ENCODE assay signal across 1 cellular context in genomic region chr19:10872551-10873107, GRCh38.
TF ChIP-seq lines count a peak whose summit lies in the region.

No MANE protein-coding gene starts in this region.

TF ChIP-seq in K562, 482 proteins besides CTCF, POLR2A, EP300 and RAD21:
- no peak for TF ChIP-seq ZNF41 (CRISPR knock-in tag; conservative IDR thresholded peaks at IDR 0.05)
- 0 out of 2 replicates have a peak, but pooled peaks have one; percentile 4 for TF ChIP-seq SP1 (CRISPR knock-in tag; IDR thresholded peaks at IDR 0.05)
- peak; percentile 56 for TF ChIP-seq PRDM10 (IDR thresholded peaks at IDR 0.05; ENCODE audit: partially characterized antibody)
- TF ChIP-seq TEAD4 (IDR thresholded peaks at IDR 0.05; ENCODE audit: low read length) = no peak
- TF ChIP-seq TEAD4 (CRISPR knock-in tag; IDR thresholded peaks at IDR 0.05; ENCODE audit: borderline replicate concordance) = 0 out of 2 replicates have a peak, but pooled peaks have one; percentile 39
- TF ChIP-seq ARID3B (CRISPR knock-in tag; IDR thresholded peaks at IDR 0.05; ENCODE audit: borderline replicate concordance) = no peak
- 0 out of 2 replicates have a peak, but pooled peaks have one; percentile 9 for TF ChIP-seq ARID4B (CRISPR knock-in tag; IDR thresholded peaks at IDR 0.05)
- peak; percentile 64; the same call in 1 of the 2 replicates for TF ChIP-seq ZNF740 (CRISPR knock-in tag; IDR thresholded peaks at IDR 0.05)
- no peak for TF ChIP-seq ZNF740 (tag; IDR thresholded peaks at IDR 0.05)
- no peak for TF ChIP-seq ZSCAN29 (IDR thresholded peaks at IDR 0.05)
- no peak for TF ChIP-seq ZNF75A (CRISPR knock-in tag; IDR thresholded peaks at IDR 0.05)
- 0 out of 2 replicates have a peak, but pooled peaks have one; percentile 14 for TF ChIP-seq L3MBTL2 (IDR thresholded peaks at IDR 0.05)
- TF ChIP-seq HIVEP1 (CRISPR knock-in tag; IDR thresholded peaks at IDR 0.05) = no peak
- peak; percentile 7 for TF ChIP-seq SAP30 (IDR thresholded peaks at IDR 0.05; ENCODE audit: borderline replicate concordance, insufficient read depth, low read depth, low read length, poor library complexity, severe bottlenecking)
- peak; percentile 58; the same call in 1 of the 2 replicates for TF ChIP-seq MAX (CRISPR knock-in tag; IDR thresholded peaks at IDR 0.05)
